In genomic region chr10:5813091-5813340, GRCh38 we compare ENCODE assay signal across 8 cellular contexts. TPM values are rescaled to one million over a fixed set of nuclear protein-coding genes. Genes with fewer than 3 reads are reported as not detected.
A peak's percentile ranks its signal among the peaks of the same experiment; 100 is the strongest.
DNase-seq lines count a peak whose midpoint lies in the region; ATAC-seq, FAIRE-seq and TF ChIP-seq lines count a peak whose summit lies in the region.

No MANE protein-coding gene starts in this region.

- peaks cover 4% of the 10 kb centered on the region; the same call in 1 of the 2 replicates for H4K20me1 ChIP-seq in GM12878 (ENCODE audit: control insufficient read depth, insufficient read depth)

- H3K9me3 Mint-ChIP-seq in activated naive CD4-positive, alpha-beta T cell treated with anti-CD3 and anti-CD28 coated beads, Interleukin-2, amount 50 U/mL, for 24 hours, result no peaks in the 10 kb centered on the region

- H3K4me3 Mint-ChIP-seq in activated naive CD4-positive, alpha-beta T cell treated with anti-CD3 and anti-CD28 coated beads, Interleukin-2, amount 50 U/mL, for 24 hours, result peak overlapping the region; percentile 96

- POLR2A ChIA-PET in GM12878 (lab: Charles Lee), result interaction anchor here (0.6 to 4.6 kb wide), 13 partner anchors 8 to 138 kb away, joined by 3 to 46 read pairs (median 4); partner anchors contain the start of genes ANKRD16 and FBH1

- TF ChIP-seq CTCF in GM12878 (IDR thresholded peaks at IDR 0.05 in 2 of 3, conservative IDR thresholded peaks at IDR 0.05 in 1 of 3; ENCODE audit: control insufficient read depth in 2 of 3, extremely low read depth in 1 of 3, insufficient read depth in 1 of 3, low read depth in 3 of 3, low read length in 3 of 3) (0 out of 6 replicates have a peak, but pooled peaks of 1 of the 3 experiments have one; percentile 8), lower leg skin (IDR thresholded peaks at IDR 0.05) (no peak), upper lobe of left lung (IDR thresholded peaks at IDR 0.05) (peak in 1 of 6 experiments; percentile 3)

- peak overlapping the region; percentile 93 for H3K9ac ChIP-seq in GM12878 (ENCODE audit: control insufficient read depth, insufficient read depth, low read length)

- CTCF ChIA-PET in GM12878 (lab: Yijun Ruan, JAX), result interaction anchor here (0.7 to 7.9 kb wide), 5 partner anchors 9 to 61 kb away, joined by 3 to 74 read pairs (median 9); no protein-coding TSS in a partner anchor

- ATAC-seq in HG03442 (IDR thresholded peaks at IDR 0.05; ENCODE audit: unreplicated experiment), result peak; percentile 20
- ATAC-seq in GM12878, result peak; percentile 47
- ATAC-seq in upper lobe of left lung (ENCODE audit: low FRiP score in 2 of 2), result peak; percentile 54 to 55

- FAIRE-seq in GM12878 (lab: Jason Lieb, UNC) (no peak), H54 (lab: Jason Lieb, UNC) (no peak)

- peaks cover 70% of the 10 kb centered on the region for H3K4me1 Mint-ChIP-seq in activated naive CD4-positive, alpha-beta T cell treated with anti-CD3 and anti-CD28 coated beads, Interleukin-2, amount 50 U/mL, for 24 hours

- in situ Hi-C loops in GM12878 (cut with MboI), result no loop called here

- H3K27me3 Mint-ChIP-seq in activated naive CD4-positive, alpha-beta T cell treated with anti-CD3 and anti-CD28 coated beads, Interleukin-2, amount 50 U/mL, for 24 hours, result no peaks in the 10 kb centered on the region

- intact Hi-C loops in GM12878 (cut with micrococcal nuclease; ENCODE audit: unreplicated experiment) (loop anchor here (2.0 to 5.0 kb wide), 6 partner anchors 40 to 238 kb away; partner anchors contain the start of genes FBH1, IL15RA and TASOR2), lower leg skin (cut with DNase I; ENCODE audit: low total_unique reads) (no loop called here)

- H3K36me3 ChIP-seq in GM12878 (ENCODE audit: control insufficient read depth in 2 of 2, insufficient read depth in 2 of 2, low read length in 1 of 2), result peaks cover 0 to 2% of the 10 kb centered on the region in 2 experiments; a peak in 1 of 4 replicates
- H3K36me3 ChIP-seq in upper lobe of left lung, result no peaks in the 10 kb centered on the region

- no peaks in the 10 kb centered on the region for H3K9me3 ChIP-seq in GM12878 (replicated peaks; ENCODE audit: control insufficient read depth, insufficient read depth, low read length)
- H3K9me3 ChIP-seq in upper lobe of left lung, result no peaks in the 10 kb centered on the region

- H3K27me3 ChIP-seq in GM12878 (replicated peaks in 1 of 2; ENCODE audit: control insufficient read depth in 2 of 2, insufficient read depth in 2 of 2, low read length in 1 of 2), result no peaks in the 10 kb centered on the region
- no peaks in the 10 kb centered on the region for H3K27me3 ChIP-seq in upper lobe of left lung

- H3K36me3 Mint-ChIP-seq in activated naive CD4-positive, alpha-beta T cell treated with anti-CD3 and anti-CD28 coated beads, Interleukin-2, amount 50 U/mL, for 24 hours, result peaks cover 14% of the 10 kb centered on the region

- no peak for DNase-seq in activated naive CD4-positive, alpha-beta T cell treated with anti-CD3 and anti-CD28 coated beads, Interleukin-2, amount 50 U/mL, for 16 hours
- DNase-seq in GM12878 (ENCODE audit: low read depth, low spot score) (no peak), lower leg skin (ENCODE audit: low spot score in 2 of 2) (no peak), upper lobe of left lung (no peak), DMS114 treated with DMSO at 0.1 percent for 48 hours (lab: John Stamatoyannopoulos, UW; ENCODE audit: unreplicated experiment) (no peak), H54 (ENCODE audit: insufficient read length, low spot score) (no peak)

- H3K27ac ChIP-seq in GM12878 (ENCODE audit: control insufficient read depth, insufficient read depth), result peak overlapping the region; percentile 97
- H3K27ac ChIP-seq in upper lobe of left lung, result peak overlapping the region; percentile 96 to 100 (median 98)

- TF ChIP-seq RAD21 in GM12878 (IDR thresholded peaks at IDR 0.05; ENCODE audit: insufficient read depth, low read depth, low read length), result no peak

- H3K4me3 ChIP-seq in GM12878 (peak overlapping the region; percentile 91), lower leg skin (ENCODE audit: low read depth, poor library complexity, severe bottlenecking) (peak overlapping the region; percentile 95), upper lobe of left lung (peak overlapping the region; percentile 83 to 96 (median 91))

- peak overlapping the region; percentile 61 for H2AFZ ChIP-seq in GM12878 (ENCODE audit: control insufficient read depth, low read depth, low read length)

- TF ChIP-seq POLR2A in GM12878 (IDR thresholded peaks at IDR 0.05; ENCODE audit: low read depth, low read length) (no peak), lower leg skin (IDR thresholded peaks at IDR 0.05) (peak in 1 of 2 donors; percentile 62), upper lobe of left lung (IDR thresholded peaks at IDR 0.05) (peak in 1 of 4 donors; percentile 63), H54 (IDR thresholded peaks at IDR 0.05; ENCODE audit: low read depth, low read length) (no peak)

- peak overlapping the region; percentile 63; the same call in 1 of the 2 replicates for H3K4me2 ChIP-seq in GM12878 (ENCODE audit: control insufficient read depth, insufficient read depth)

- TF ChIP-seq EP300 in GM12878 (IDR thresholded peaks at IDR 0.05; ENCODE audit: borderline replicate concordance in 1 of 2, control insufficient read depth in 1 of 2, low read depth in 2 of 2, low read length in 2 of 2) (no peak), upper lobe of left lung (IDR thresholded peaks at IDR 0.05) (no peak)

- under 1% methylated on average over 24 of the region's 29 CpGs for WGBS in GM12878 (ENCODE audit: insufficient coverage, insufficient replicate concordance, low lambda C conversion rate, missing lambda C conversion rate)
- WGBS in lower leg skin, 2 donors, result 1% methylated on average over 14 to 15 of the region's 29 CpGs
- 0 to 3% methylated on average over 6 to 9 of the region's 29 CpGs for WGBS in upper lobe of left lung, 2 donors

- BruUV-seq in GM12878 (replicated peaks; lab: Mats Ljungman, UMichigan), result no TSS peak

- peaks cover 69% of the 10 kb centered on the region for H3K79me2 ChIP-seq in GM12878 (ENCODE audit: control insufficient read depth, insufficient read depth, low read length)

- RAD21 ChIA-PET in GM12878 (lab: Charles Lee; ENCODE audit: unreplicated experiment), result interaction anchor here (0.7 to 12.5 kb wide), 6 partner anchors 30 to 163 kb away, joined by 3 to 183 read pairs (median 18); partner anchors contain the start of genes ANKRD16, FBH1, IL15RA and TASOR2

- peaks cover 39% of the 10 kb centered on the region for H3K4me1 ChIP-seq in GM12878 (ENCODE audit: control insufficient read depth, insufficient read depth, low read length)
- H3K4me1 ChIP-seq in upper lobe of left lung, result peaks cover 36 to 56% (median 41%) of the 10 kb centered on the region in 4 donors

- SMC1A ChIA-PET in GM12878 (lab: Charles Lee; ENCODE audit: uncharacterized antibody, unreplicated experiment), result interaction anchor here (1.4 to 3.4 kb wide), 7 partner anchors 17 to 125 kb away, joined by 3 to 21 read pairs (median 6); no protein-coding TSS in a partner anchor

- H3K27ac Mint-ChIP-seq in activated naive CD4-positive, alpha-beta T cell treated with anti-CD3 and anti-CD28 coated beads, Interleukin-2, amount 50 U/mL, for 24 hours, result peak overlapping the region; percentile 94

TF ChIP-seq in GM12878, 131 proteins besides CTCF, POLR2A, EP300 and RAD21 (continues in another document):
- TF ChIP-seq ZNF24 (IDR thresholded peaks at IDR 0.05) (no peak), JUNB (IDR thresholded peaks at IDR 0.05) (no peak), GATAD2B (conservative IDR thresholded peaks at IDR 0.05; ENCODE audit: low read depth) (0 out of 2 replicates have a peak, but pooled peaks have one; percentile 15), E2F8 (IDR thresholded peaks at IDR 0.05; ENCODE audit: low read depth, partially characterized antibody) (no peak), ATF7 (IDR thresholded peaks at IDR 0.05; ENCODE audit: low read depth) (0 out of 2 replicates have a peak, but pooled peaks have one; percentile 10)

RNA-seq across cellular contexts. Expression of gene GDI2, which starts 0.2 kb away (rescaled TPM):
- 115 and 118 TPM in 2 replicates for total RNA-seq in GM12878 (2013; cell fraction: nucleolus; rRNA removed)
- 376 and 409 TPM in 2 replicates for total RNA-seq in GM12878 (2014; rRNA removed)
- 384 and 395 TPM in 2 replicates for total RNA-seq in GM12878 (2014; rRNA removed; fragmentation: Illumina TruSeq; extraction: Trizol)
- total RNA-seq in GM12878 (2021), result 261 and 262 TPM in 2 replicates
- 170 TPM for polyA plus RNA-seq in GM12878 (2011; ENCODE audit: low read depth)
- polyA plus RNA-seq in GM12878 (2011; rRNA removed), result 278 and 498 TPM in 2 replicates
- polyA plus RNA-seq in GM12878 (2011; cell fraction: cytosol; rRNA removed), result 192 and 220 TPM in 2 replicates
- polyA plus RNA-seq in GM12878 (2011; cell fraction: nucleus; rRNA removed), result 89.3 and 133 TPM in 2 replicates
- 197 and 223 TPM in 2 replicates for polyA plus RNA-seq in GM12878 (2012)
- 334 and 406 TPM in 2 replicates for polyA plus RNA-seq in GM12878 (2014; fragmentation: Illumina TruSeq; extraction: Trizol)
- 100 to 1,000 TPM; 264 to 334 TPM for polyA plus RNA-seq in GM12878 (2014; fragmentation: Nextera tagmentation; extraction: Ambion mirVana)
- polyA plus RNA-seq in GM12878 (2014; rRNA removed), result 233 and 268 TPM in 2 replicates
- polyA plus RNA-seq in GM12878 (2016; fragmentation: Nextera tagmentation; extraction: Ambion mirVana), result 100 to 1,000 TPM; 264 to 275 TPM
- 242 and 246 TPM in 2 replicates for polyA minus RNA-seq in GM12878 (2011; rRNA and poly(A)+ RNA removed)
- polyA minus RNA-seq in GM12878 (2011; cell fraction: cytosol; rRNA and poly(A)+ RNA removed), result 185 and 211 TPM in 2 replicates
- polyA minus RNA-seq in GM12878 (2011; cell fraction: nucleus; rRNA and poly(A)+ RNA removed), result 48.5 and 83.2 TPM in 2 replicates
- total RNA-seq in lower leg skin, result 100 to 1,000 TPM; 219 to 281 (median 241) TPM
- 100 to 1,000 TPM in 4 of 6 donors, 10 to 100 TPM in 2; 77.5 to 239 (median 176) TPM for total RNA-seq in upper lobe of left lung
